22 cellular contexts compared by ENCODE assay signal in the genomic region with DNA sequence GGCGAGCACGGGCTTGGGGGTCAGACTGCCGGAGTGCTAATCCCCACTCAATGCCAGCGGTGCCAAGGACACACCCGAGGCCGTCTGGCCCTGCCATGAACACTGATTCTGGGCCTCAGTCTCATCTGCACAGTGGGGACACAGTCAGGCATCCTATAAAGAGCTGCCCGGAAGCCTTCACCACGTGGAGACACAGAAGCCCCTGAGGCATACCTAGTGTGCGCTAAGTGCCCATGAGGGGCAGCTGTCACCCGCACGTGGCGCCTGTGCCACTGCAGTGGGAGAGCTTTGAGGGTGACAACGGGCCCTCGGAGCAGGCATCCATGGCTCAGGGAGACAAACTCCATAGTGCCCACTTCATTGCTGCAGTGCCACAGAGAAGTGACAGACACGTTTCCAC.
"Had no signal": no experiment of that assay in that cellular context is flagged by ENCODE, and none has a peak within 500 bp of the region (broad histone marks: within the 10 kb centered on the region; RNA-seq: fewer than 3 reads in every experiment).

No MANE protein-coding gene starts in this region.

- H3K4me3 ChIP-seq: MG63, SJSA1, SK-N-MC had no signal

- H3K4me1 ChIP-seq: SJSA1 had no signal

- H3K9me3 ChIP-seq: MG63, SJSA1 had no signal

- H3K27ac ChIP-seq: SJSA1, SK-N-MC had no signal

- DNase-seq: Karpas-422, KBM-7, MG63, NCI-H1092, NCI-H1105 treated with DMSO at 0.1 percent for 48 hours, NCI-H1417 treated with DMSO at 0.1 percent for 48 hours, NCI-H146, NCI-H1694 treated with DMSO at 0.1 percent for 48 hours, NCI-H1930, NCI-H2081, NCI-H2107, NCI-H2227 treated with DMSO at 0.1 percent for 48 hours, NCI-H446, NCI-H510A, NCI-H524 treated with DMSO at 0.1 percent for 48 hours, NCI-H69, NCI-H774, Right ventricle myocardium superior, RPMI8226, SIG-M5 had no signal

- H3K27me3 ChIP-seq: MG63, SJSA1 had no signal

- H3K36me3 ChIP-seq: MG63, SJSA1 had no signal
